ENCODE assay signal across 15 cellular contexts in genomic region chr4:85126991-85127591, GRCh38.
DNase-seq lines count a peak whose midpoint lies in the region; ATAC-seq, FAIRE-seq and TF ChIP-seq lines count a peak whose summit lies in the region.
"Had no signal": no experiment of that assay in that cellular context is flagged by ENCODE, and none has a peak within 500 bp of the region (broad histone marks: within the 10 kb centered on the region; RNA-seq: fewer than 3 reads in every experiment).

No MANE protein-coding gene starts in this region.

- no peak for TF ChIP-seq EP300 in K562 (IDR thresholded peaks at IDR 0.05; ENCODE audit: low read length)

- peak; percentile 60 for FAIRE-seq in K562 (lab: Jason Lieb, UNC)
- FAIRE-seq: HepG2, RCC 7860 had no signal

- no peaks in the 10 kb centered on the region for H3K9me1 ChIP-seq in K562 (ENCODE audit: control insufficient read depth, insufficient read depth, low read length)

- H3K4me1 ChIP-seq in K562 (replicated peaks in 1 of 2; ENCODE audit: control insufficient read depth in 2 of 2, insufficient read depth in 2 of 2, low read length in 2 of 2): 0 out of 5 replicates have a peak, but pooled peaks cover 0 to 2% of the 10 kb centered on the region in 2 experiments
- peaks cover 53% of the 10 kb centered on the region for H3K4me1 ChIP-seq in neural progenitor cell

- intact Hi-C loops in K562 (cut with micrococcal nuclease): no loop called here

- in situ Hi-C loops in K562 (cut with MboI): loop anchor here (25.0 kb wide), 1 partner anchor 910 kb away; no protein-coding TSS in a partner anchor
- in situ Hi-C loops in G401 (cut with HindIII; ENCODE audit: low sequenced_read_pairs): no loop called here

- H3K4me2 ChIP-seq in K562 (ENCODE audit: insufficient read depth, low read length) (no peak overlapping the region), neural progenitor cell (peak overlapping the region; percentile 47)

- no peak for TF ChIP-seq POLR2A in K562 (conservative IDR thresholded peaks at IDR 0.05)

- H4K20me1 ChIP-seq in K562 (replicated peaks; ENCODE audit: control insufficient read depth, insufficient read depth, low read length) (no peaks in the 10 kb centered on the region), neural progenitor cell (ENCODE audit: low read depth) (no peaks in the 10 kb centered on the region)

- H2AFZ ChIP-seq in K562 (ENCODE audit: low read depth, low read length): no peak overlapping the region
- H2AFZ ChIP-seq in neural progenitor cell (replicated peaks): no peak overlapping the region

- 2% methylated on average over 6 of the region's 6 CpGs for WGBS in K562 (ENCODE audit: insufficient coverage, low coverage, missing lambda C conversion rate)

- no peaks in the 10 kb centered on the region for H3K27me3 Mint-ChIP-seq in neural progenitor cell (ENCODE audit: insufficient read depth, low read depth)
- H3K27me3 Mint-ChIP-seq: CD4-positive, CD25-positive, alpha-beta regulatory T cell had no signal

- DNase-seq in DMS 273 treated with DMSO at 0.1 percent for 48 hours (lab: John Stamatoyannopoulos, UW): peak; percentile 1
- peak; percentile 2 to 39 for DNase-seq in NCI-H524 (lab: John Stamatoyannopoulos, UW)
- DNase-seq in K562 (ENCODE audit: extremely low read depth in 1 of 4, low spot score in 3 of 4): no peak
- DNase-seq in neural progenitor cell (ENCODE audit: low spot score): no peak
- no peak for DNase-seq in activated naive CD4-positive, alpha-beta T cell treated with anti-CD3 and anti-CD28 coated beads, Interleukin-2, amount 50 U/mL, for 16 hours
- DNase-seq in omental fat pad (ENCODE audit: low spot score): no peak
- no peak for DNase-seq in G401 (ENCODE audit: low spot score)
- DNase-seq: CD4-positive, CD25-positive, alpha-beta regulatory T cell; NCI-H1092; Right ventricle myocardium superior; T-helper 1 cell had no signal

- no peak for ATAC-seq in K562
- no peak for ATAC-seq in omental fat pad (ENCODE audit: low FRiP score)

- TF ChIP-seq CTCF in K562 (IDR thresholded peaks at IDR 0.05 in 2 of 3, conservative IDR thresholded peaks at IDR 0.05 in 1 of 3; ENCODE audit: insufficient read depth in 2 of 3, low read depth in 1 of 3, low read length in 3 of 3) (no peak), neural progenitor cell (IDR thresholded peaks at IDR 0.05) (no peak), omental fat pad (IDR thresholded peaks at IDR 0.05) (no peak)

- no peak overlapping the region for H3K4me3 Mint-ChIP-seq in neural progenitor cell
- H3K4me3 Mint-ChIP-seq: CD4-positive, CD25-positive, alpha-beta regulatory T cell had no signal

- H3K9me3 ChIP-seq in K562 (replicated peaks; ENCODE audit: control insufficient read depth, insufficient read depth, low read depth, low read length) (no peaks in the 10 kb centered on the region), neural progenitor cell (ENCODE audit: low read depth) (no peaks in the 10 kb centered on the region)
- H3K9me3 ChIP-seq: Caco-2, MG63 had no signal

- H3K4me3 ChIP-seq in K562 (no peak overlapping the region), neural progenitor cell (peak overlapping the region; percentile 4)
- H3K4me3 ChIP-seq: MG63 had no signal

- H3K9ac ChIP-seq in K562 (ENCODE audit: insufficient read depth in 1 of 2, low read depth in 2 of 2, low read length in 2 of 2) (no peak overlapping the region), neural progenitor cell (no peak overlapping the region)

- H3K79me2 ChIP-seq in K562 (ENCODE audit: control insufficient read depth, insufficient read depth, low read length) (no peaks in the 10 kb centered on the region), neural progenitor cell (ENCODE audit: low read depth) (no peaks in the 10 kb centered on the region)

- H3K27me3 ChIP-seq in K562 (ENCODE audit: control insufficient read depth in 2 of 2, insufficient read depth in 2 of 2, low read length in 2 of 2): no peaks in the 10 kb centered on the region
- H3K27me3 ChIP-seq in neural progenitor cell: no peaks in the 10 kb centered on the region
- H3K27me3 ChIP-seq: MG63 had no signal

- POLR2A ChIA-PET in K562 (lab: Yijun Ruan, JAX): no interaction called here

- no peaks in the 10 kb centered on the region for H3K36me3 Mint-ChIP-seq in neural progenitor cell
- H3K36me3 Mint-ChIP-seq: CD4-positive, CD25-positive, alpha-beta regulatory T cell had no signal

- peaks cover 22% of the 10 kb centered on the region for H3K4me1 Mint-ChIP-seq in neural progenitor cell
- H3K4me1 Mint-ChIP-seq: CD4-positive, CD25-positive, alpha-beta regulatory T cell had no signal

- H3F3A ChIP-seq in neural progenitor cell (ENCODE audit: low read depth): peaks cover 57% of the 10 kb centered on the region

- TF ChIP-seq RAD21 in K562 (CRISPR knock-in tag; conservative IDR thresholded peaks at IDR 0.05 in 1 of 2, IDR thresholded peaks at IDR 0.05 in 1 of 2): no peak

- H3K27ac ChIP-seq in K562 (ENCODE audit: extremely low read depth, low read depth, low read length) (no peak overlapping the region), neural progenitor cell (peak overlapping the region; percentile 42)

- H3K36me3 ChIP-seq in K562 (ENCODE audit: control insufficient read depth, insufficient read depth, low read length) (no peaks in the 10 kb centered on the region), neural progenitor cell (no peaks in the 10 kb centered on the region)
- H3K36me3 ChIP-seq: MG63 had no signal

- no peak overlapping the region for H3K27ac Mint-ChIP-seq in neural progenitor cell
- H3K27ac Mint-ChIP-seq: CD4-positive, CD25-positive, alpha-beta regulatory T cell had no signal

- no peaks in the 10 kb centered on the region for H3K9me3 Mint-ChIP-seq in neural progenitor cell

- CTCF ChIA-PET in K562 (lab: Yijun Ruan, JAX; ENCODE audit: low intra/inter-chr PET ratio): no interaction called here

- no TSS peak for BruUV-seq in K562 (replicated peaks; lab: Mats Ljungman, UMichigan)

TF ChIP-seq in K562, 482 proteins besides CTCF, POLR2A, EP300 and RAD21:
- TF ChIP-seq ARID3B (CRISPR knock-in tag; IDR thresholded peaks at IDR 0.05; ENCODE audit: borderline replicate concordance) (no peak), PATZ1 (CRISPR knock-in tag; IDR thresholded peaks at IDR 0.05; ENCODE audit: borderline replicate concordance) (no peak), ZNF316 (IDR thresholded peaks at IDR 0.05) (no peak), RBBP5 (IDR thresholded peaks at IDR 0.05; ENCODE audit: borderline replicate concordance, insufficient read depth, low read length, poor library complexity, severe bottlenecking) (no peak), CAMTA2 (CRISPR knock-in tag; conservative IDR thresholded peaks at IDR 0.05) (no peak), MAX (CRISPR knock-in tag; IDR thresholded peaks at IDR 0.05) (no peak), HEY1 (CRISPR knock-in tag; IDR thresholded peaks at IDR 0.05; ENCODE audit: borderline replicate concordance) (no peak), GABPB1 (CRISPR knock-in tag; IDR thresholded peaks at IDR 0.05) (no peak)

Comparison
In these comparisons a context has a peak if more than half of its experiments do, and no peak if none do; other contexts are left out.
1. DNase-seq: peak in DMS 273 treated with DMSO at 0.1 percent for 48 hours (single experiment) and NCI-H524 (2 of 2); none in K562 (0 of 4), neural progenitor cell (single experiment), activated naive CD4-positive, alpha-beta T cell treated with anti-CD3 and anti-CD28 coated beads, Interleukin-2, amount 50 U/mL, for 16 hours (single experiment), omental fat pad (single experiment) and G401 (single experiment).